Comparison of ENCODE assay signal across 8 cellular contexts in genomic region chr14:69242311-69243224, GRCh38. TPM values are rescaled to one million over a fixed set of nuclear protein-coding genes. Genes with fewer than 3 reads are reported as not detected.
A peak's percentile ranks its signal among the peaks of the same experiment; 100 is the strongest.
DNase-seq lines count a peak whose midpoint lies in the region; ATAC-seq and TF ChIP-seq lines count a peak whose summit lies in the region.

No MANE protein-coding gene starts in this region.

- H3K4me3 Mint-ChIP-seq in activated CD8-positive, alpha-beta T cell treated with anti-CD3 and anti-CD28 coated beads, Interleukin-2, amount 10 ng/mL, durations not matched to agents 7 days and 5 days, result no peak overlapping the region
- H3K4me3 Mint-ChIP-seq in naive thymus-derived CD4-positive, alpha-beta T cell, result no peak overlapping the region

- TF ChIP-seq POLR2A in esophagus squamous epithelium (IDR thresholded peaks at IDR 0.05) (no peak), GM18505 (IDR thresholded peaks at IDR 0.05; ENCODE audit: borderline replicate concordance, extremely low read depth, insufficient read depth, insufficient read length) (no peak)

- H3K4me1 Mint-ChIP-seq in activated CD8-positive, alpha-beta T cell treated with anti-CD3 and anti-CD28 coated beads, Interleukin-2, amount 10 ng/mL, durations not matched to agents 7 days and 5 days (ENCODE audit: low read depth), result peaks cover 2% of the 10 kb centered on the region
- H3K4me1 Mint-ChIP-seq in naive thymus-derived CD4-positive, alpha-beta T cell, result peaks cover 0 to 4% (median 0%) of the 10 kb centered on the region in 7 donors

- H3K36me3 Mint-ChIP-seq in activated CD8-positive, alpha-beta T cell treated with anti-CD3 and anti-CD28 coated beads, Interleukin-2, amount 10 ng/mL, durations not matched to agents 7 days and 5 days (ENCODE audit: low read depth), result peaks cover 2% of the 10 kb centered on the region
- peaks cover 0 to 21% (median 4%) of the 10 kb centered on the region in 5 donors for H3K36me3 Mint-ChIP-seq in naive thymus-derived CD4-positive, alpha-beta T cell

- H3K9me3 ChIP-seq in esophagus squamous epithelium, result no peaks in the 10 kb centered on the region
- no peaks in the 10 kb centered on the region for H3K9me3 ChIP-seq in naive thymus-derived CD4-positive, alpha-beta T cell (ENCODE audit: control insufficient read depth in 2 of 3, low read length in 3 of 3)
- H3K9me3 ChIP-seq in tibial artery, result no peaks in the 10 kb centered on the region

- 55 to 61% methylated on average over 10 of the region's 10 CpGs for WGBS in esophagus squamous epithelium, 2 donors

- CTCF ChIA-PET in activated CD8-positive, alpha-beta T cell treated with anti-CD3 and anti-CD28 coated beads, Interleukin-2, amount 10 ng/mL, durations not matched to agents 7 days and 5 days (lab: Charles Lee), result interaction anchor here (0.6 to 4.7 kb wide), 46 partner anchors 8 to 1447 kb away, joined by 3 to 65 read pairs (median 4); partner anchors contain the start of genes CCDC177, ERH and SLC39A9
- CTCF ChIA-PET in naive thymus-derived CD4-positive, alpha-beta T cell (lab: Charles Lee), result interaction anchor here (0.6 to 3.4 kb wide), 14 partner anchors 9 to 774 kb away, joined by 3 to 20 read pairs (median 3); partner anchors contain the start of gene EXD2

- POLR2A ChIA-PET in activated CD8-positive, alpha-beta T cell treated with anti-CD3 and anti-CD28 coated beads, Interleukin-2, amount 10 ng/mL, durations not matched to agents 7 days and 5 days (lab: Charles Lee), result interaction anchor here (1.1 kb wide), 1 partner anchor 13 kb away, joined by 3 read pairs; no protein-coding TSS in a partner anchor
- POLR2A ChIA-PET in naive thymus-derived CD4-positive, alpha-beta T cell (lab: Charles Lee), result interaction anchor here (0.8 to 2.0 kb wide), 2 partner anchors 90 to 156 kb away, joined by 3 to 6 read pairs; partner anchors contain the start of genes DCAF5, ERH and SLC39A9

- H3K27me3 ChIP-seq in esophagus squamous epithelium, result no peaks in the 10 kb centered on the region
- H3K27me3 ChIP-seq in naive thymus-derived CD4-positive, alpha-beta T cell (ENCODE audit: control insufficient read depth in 2 of 2, insufficient read depth in 2 of 2, low read length in 2 of 2), result no peaks in the 10 kb centered on the region
- H3K27me3 ChIP-seq in tibial artery, result no peaks in the 10 kb centered on the region

- peaks cover 5% of the 10 kb centered on the region for H3K27me3 Mint-ChIP-seq in activated CD8-positive, alpha-beta T cell treated with anti-CD3 and anti-CD28 coated beads, Interleukin-2, amount 10 ng/mL, durations not matched to agents 7 days and 5 days (ENCODE audit: low read depth)
- no peaks in the 10 kb centered on the region for H3K27me3 Mint-ChIP-seq in naive thymus-derived CD4-positive, alpha-beta T cell

- H3K36me3 ChIP-seq in esophagus squamous epithelium (peaks cover 3 to 57% (median 15%) of the 10 kb centered on the region in 3 donors), tibial artery (peaks cover 19 to 50% (median 38%) of the 10 kb centered on the region in 3 donors)
- H3K36me3 ChIP-seq in naive thymus-derived CD4-positive, alpha-beta T cell (ENCODE audit: control insufficient read depth in 2 of 3, insufficient read depth in 3 of 3, low read length in 3 of 3), result peaks cover 0 to 13% (median 7%) of the 10 kb centered on the region in 3 experiments

- peaks cover 0 to 12% (median 0%) of the 10 kb centered on the region in 3 donors for H3K4me1 ChIP-seq in esophagus squamous epithelium
- no peaks in the 10 kb centered on the region for H3K4me1 ChIP-seq in naive thymus-derived CD4-positive, alpha-beta T cell (ENCODE audit: control insufficient read depth in 2 of 2, insufficient read depth in 2 of 2, low read length in 2 of 2)
- peaks cover 0 to 4% (median 0%) of the 10 kb centered on the region in 4 donors for H3K4me1 ChIP-seq in tibial artery

- H3K27ac ChIP-seq in esophagus squamous epithelium, result no peak overlapping the region
- H3K27ac ChIP-seq in naive thymus-derived CD4-positive, alpha-beta T cell (ENCODE audit: low read depth, low read length), result no peak overlapping the region
- H3K27ac ChIP-seq in tibial artery, result peak overlapping the region in 1 of 2 donors; percentile 30

- peak in 5 of 6 experiments; percentile 69 to 79 (median 76) for TF ChIP-seq CTCF in esophagus squamous epithelium (IDR thresholded peaks at IDR 0.05)
- TF ChIP-seq CTCF in tibial artery (IDR thresholded peaks at IDR 0.05), result peak; percentile 72 to 89

- no peaks in the 10 kb centered on the region for H3K9me3 Mint-ChIP-seq in activated CD8-positive, alpha-beta T cell treated with anti-CD3 and anti-CD28 coated beads, Interleukin-2, amount 10 ng/mL, durations not matched to agents 7 days and 5 days (ENCODE audit: insufficient read depth)
- H3K9me3 Mint-ChIP-seq in naive thymus-derived CD4-positive, alpha-beta T cell, result no peaks in the 10 kb centered on the region

- H3K4me3 ChIP-seq in esophagus squamous epithelium (no peak overlapping the region), tibial artery (no peak overlapping the region)
- H3K4me3 ChIP-seq in naive thymus-derived CD4-positive, alpha-beta T cell (ENCODE audit: low read length), result no peak overlapping the region

- no peak overlapping the region for H3K27ac Mint-ChIP-seq in activated CD8-positive, alpha-beta T cell treated with anti-CD3 and anti-CD28 coated beads, Interleukin-2, amount 10 ng/mL, durations not matched to agents 7 days and 5 days
- peak overlapping the region in 1 of 9 donors; percentile 59 for H3K27ac Mint-ChIP-seq in naive thymus-derived CD4-positive, alpha-beta T cell

- intact Hi-C loops in esophagus squamous epithelium (cut with DNase I) (loop anchor here (5.0 kb wide), 1 partner anchor 220 kb away; no protein-coding TSS in a partner anchor), tibial artery (cut with DNase I; ENCODE audit: low total_unique reads) (loop anchor here (2.0 to 10.0 kb wide), 3 partner anchors 120 to 332 kb away; partner anchors contain the start of gene CCDC177)
- intact Hi-C loops in naive thymus-derived CD4-positive, alpha-beta T cell (cut with micrococcal nuclease), result loop anchor here (1.0 to 5.0 kb wide), 7 partner anchors 89 to 380 kb away; partner anchors contain the start of genes CCDC177 (in 2 of the 2), DCAF5 (in 1 of the 2), ERH (in 1 of the 2) and SLC39A9 (in 1 of the 2)

- peak; percentile 63 for ATAC-seq in activated CD8-positive, alpha-beta T cell treated with anti-CD3 and anti-CD28 coated beads, Interleukin-2, amount 10 ng/mL, durations not matched to agents 7 days and 5 days
- ATAC-seq in naive thymus-derived CD4-positive, alpha-beta T cell, result peak; percentile 78
- no peak for ATAC-seq in GM18505 (IDR thresholded peaks at IDR 0.05; ENCODE audit: unreplicated experiment)

- DNase-seq in Ammon's horn (ENCODE audit: low spot score), result peak; percentile 74
- DNase-seq in GM19240 (ENCODE audit: insufficient read length, low spot score), result peak; percentile 55
- DNase-seq in NCI-H446 treated with DMSO at 0.1 percent for 48 hours (lab: John Stamatoyannopoulos, UW), result peak; percentile 48
- peak; percentile 71 for DNase-seq in activated CD8-positive, alpha-beta T cell treated with anti-CD3 and anti-CD28 coated beads, Interleukin-2, amount 10 ng/mL, durations not matched to agents 7 days and 5 days
- no peak for DNase-seq in esophagus squamous epithelium (lab: John Stamatoyannopoulos, UW)
- peak in 7 of 9 donors; percentile 23 to 61 (median 49) for DNase-seq in naive thymus-derived CD4-positive, alpha-beta T cell
- peak; percentile 61 to 75 for DNase-seq in tibial artery

RNA-seq across cellular contexts. Expression of gene GALNT16, which starts 17.4 kb away (rescaled TPM):
- not detected for total RNA-seq in activated CD8-positive, alpha-beta T cell treated with anti-CD3 and anti-CD28 coated beads, Interleukin-2, amount 10 ng/mL, durations not matched to agents 7 days and 5 days
- total RNA-seq in esophagus squamous epithelium, result 1 to 10 TPM in 2 of 4 donors, under 1 TPM in 2; 0.11 to 2.7 (median 1.3) TPM
- total RNA-seq in naive thymus-derived CD4-positive, alpha-beta T cell, result under 1 TPM in 2 of 5 experiments, not detected in 3; 0.07 to 0.65 TPM
- polyA plus RNA-seq in naive thymus-derived CD4-positive, alpha-beta T cell, result not detected

RNA-seq across cellular contexts. Expression of gene EXD2, which starts 51.3 kb away (rescaled TPM):
- total RNA-seq in activated CD8-positive, alpha-beta T cell treated with anti-CD3 and anti-CD28 coated beads, Interleukin-2, amount 10 ng/mL, durations not matched to agents 7 days and 5 days, result 1 to 10 TPM; 3.4 to 4.2 TPM
- total RNA-seq in esophagus squamous epithelium, result 10 to 100 TPM; 12.3 to 22.9 (median 19.9) TPM
- total RNA-seq in naive thymus-derived CD4-positive, alpha-beta T cell, result 10 to 100 TPM in 3 of 5 experiments, 1 to 10 TPM in 2; 4.8 to 17.2 (median 10.6) TPM
- polyA plus RNA-seq in naive thymus-derived CD4-positive, alpha-beta T cell, result 10 to 100 TPM in 1 of 2 donors, 1 to 10 TPM in 1; 3.7 to 13.3 TPM
